In the genomic region with DNA sequence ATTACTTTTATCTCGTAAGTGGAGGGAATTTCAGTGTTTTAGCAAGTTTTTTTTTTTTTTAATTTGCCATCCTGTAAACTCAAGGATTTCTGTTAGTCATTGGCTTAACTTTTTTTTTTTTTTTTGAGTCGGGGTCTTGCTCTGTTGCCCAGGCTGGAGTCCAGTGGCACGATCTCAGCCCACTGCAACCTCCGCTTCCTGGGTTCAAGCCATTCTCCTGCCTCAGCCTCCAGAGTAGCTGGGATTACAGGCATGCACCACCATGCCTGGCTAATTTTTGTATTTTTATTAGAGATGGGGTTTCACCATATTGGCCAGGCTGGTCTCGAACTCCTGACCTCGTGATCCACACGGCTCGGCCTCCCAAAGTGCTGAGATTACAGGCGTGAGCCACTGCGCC, we compare ENCODE assay signal across 2 cellular contexts.
TF ChIP-seq lines count a peak whose summit lies in the region.

No MANE protein-coding gene starts in this region.

TF ChIP-seq in WTC11, 78 proteins besides CTCF, POLR2A, EP300 and RAD21:
- TF ChIP-seq ZNF121 (CRISPR knock-in tag; IDR thresholded peaks at IDR 0.05) = peak; percentile 61; the same call in 1 of the 2 replicates
TF ChIP-seq in WTC11: peak in this region for 1; not testable (repeated sequence) for 77.

TF ChIP-seq in K562, 482 proteins besides CTCF, POLR2A, EP300 and RAD21:
- TF ChIP-seq ZNF121 (CRISPR knock-in tag; conservative IDR thresholded peaks at IDR 0.05) = peak; percentile 65
